Comparison of ENCODE assay signal across 2 cellular contexts in the genomic region with DNA sequence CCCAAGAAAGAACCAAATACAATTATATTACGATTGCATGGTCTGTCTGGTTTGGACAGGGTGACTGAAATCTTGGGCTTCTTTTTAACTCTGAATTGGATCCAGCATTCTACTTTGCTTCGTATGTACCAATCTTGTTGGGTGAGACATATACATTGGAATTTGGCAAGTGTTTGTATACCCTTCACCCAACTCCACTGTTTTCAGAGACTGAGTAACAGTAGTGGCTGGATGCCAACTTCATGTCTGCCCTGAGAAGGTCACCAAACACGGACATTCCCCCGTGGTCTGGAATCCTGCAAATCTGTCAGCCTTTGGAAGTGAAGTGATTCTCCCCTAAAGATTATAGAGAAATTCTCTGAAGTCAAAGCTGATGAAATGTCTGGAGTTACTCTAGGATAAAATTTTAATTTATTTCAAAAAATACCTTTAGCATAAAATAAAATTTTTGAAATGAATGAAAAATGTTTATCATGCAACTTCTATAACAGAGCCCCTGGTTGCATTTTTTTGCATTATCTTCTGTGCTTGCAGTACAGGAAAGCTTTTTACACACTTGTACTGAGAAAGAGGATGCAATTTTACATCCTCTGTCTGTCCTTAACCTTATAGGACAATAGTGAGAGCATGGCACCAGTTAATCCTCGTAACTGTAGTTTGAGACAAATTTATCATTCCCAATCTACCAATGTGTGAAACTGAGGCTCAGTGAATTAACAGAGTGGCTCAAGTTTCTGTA.
TF ChIP-seq lines count a peak whose summit lies in the region.

No MANE protein-coding gene starts in this region.

TF ChIP-seq in HEK293, 187 proteins besides CTCF, POLR2A, EP300 and RAD21 (continued from another document):
- TF ChIP-seq, protein P1, sequence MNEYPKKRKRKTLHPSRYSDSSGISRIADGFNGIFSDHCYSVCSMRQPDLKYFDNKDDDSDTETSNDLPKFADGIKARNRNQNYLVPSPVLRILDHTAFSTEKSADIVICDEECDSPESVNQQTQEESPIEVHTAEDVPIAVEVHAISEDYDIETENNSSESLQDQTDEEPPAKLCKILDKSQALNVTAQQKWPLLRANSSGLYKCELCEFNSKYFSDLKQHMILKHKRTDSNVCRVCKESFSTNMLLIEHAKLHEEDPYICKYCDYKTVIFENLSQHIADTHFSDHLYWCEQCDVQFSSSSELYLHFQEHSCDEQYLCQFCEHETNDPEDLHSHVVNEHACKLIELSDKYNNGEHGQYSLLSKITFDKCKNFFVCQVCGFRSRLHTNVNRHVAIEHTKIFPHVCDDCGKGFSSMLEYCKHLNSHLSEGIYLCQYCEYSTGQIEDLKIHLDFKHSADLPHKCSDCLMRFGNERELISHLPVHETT (tag by site-specific recombination; IDR thresholded peaks at IDR 0.05), result no peak
- peak; percentile 59; the same call in 1 of the 2 replicates for TF ChIP-seq ZNF558 (tag by site-specific recombination; IDR thresholded peaks at IDR 0.05)
- TF ChIP-seq, protein P2, sequence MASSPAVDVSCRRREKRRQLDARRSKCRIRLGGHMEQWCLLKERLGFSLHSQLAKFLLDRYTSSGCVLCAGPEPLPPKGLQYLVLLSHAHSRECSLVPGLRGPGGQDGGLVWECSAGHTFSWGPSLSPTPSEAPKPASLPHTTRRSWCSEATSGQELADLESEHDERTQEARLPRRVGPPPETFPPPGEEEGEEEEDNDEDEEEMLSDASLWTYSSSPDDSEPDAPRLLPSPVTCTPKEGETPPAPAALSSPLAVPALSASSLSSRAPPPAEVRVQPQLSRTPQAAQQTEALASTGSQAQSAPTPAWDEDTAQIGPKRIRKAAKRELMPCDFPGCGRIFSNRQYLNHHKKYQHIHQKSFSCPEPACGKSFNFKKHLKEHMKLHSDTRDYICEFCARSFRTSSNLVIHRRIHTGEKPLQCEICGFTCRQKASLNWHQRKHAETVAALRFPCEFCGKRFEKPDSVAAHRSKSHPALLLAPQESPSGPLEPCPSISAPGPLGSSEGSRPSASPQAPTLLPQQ (tag by site-specific recombination; IDR thresholded peaks at IDR 0.05), result 0 out of 2 replicates have a peak, but pooled peaks have one; percentile 43

TF ChIP-seq in SK-N-SH, 30 proteins besides CTCF, POLR2A, EP300 and RAD21 (continued from another document):
- TF ChIP-seq, protein P3, sequence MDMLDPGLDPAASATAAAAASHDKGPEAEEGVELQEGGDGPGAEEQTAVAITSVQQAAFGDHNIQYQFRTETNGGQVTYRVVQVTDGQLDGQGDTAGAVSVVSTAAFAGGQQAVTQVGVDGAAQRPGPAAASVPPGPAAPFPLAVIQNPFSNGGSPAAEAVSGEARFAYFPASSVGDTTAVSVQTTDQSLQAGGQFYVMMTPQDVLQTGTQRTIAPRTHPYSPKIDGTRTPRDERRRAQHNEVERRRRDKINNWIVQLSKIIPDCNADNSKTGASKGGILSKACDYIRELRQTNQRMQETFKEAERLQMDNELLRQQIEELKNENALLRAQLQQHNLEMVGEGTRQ (IDR thresholded peaks at IDR 0.05; ENCODE audit: borderline replicate concordance, low read depth, low read length), result no peak
- TF ChIP-seq RXRA (IDR thresholded peaks at IDR 0.05; ENCODE audit: borderline replicate concordance, low read depth) (peak; percentile 94; the same call in 1 of the 2 replicates), MEF2A (IDR thresholded peaks at IDR 0.05; ENCODE audit: borderline replicate concordance, low read depth) (peak; percentile 75), POLR2AphosphoS5 (IDR thresholded peaks at IDR 0.05; ENCODE audit: low read depth, low read length) (peak; percentile 72; the same call in 1 of the 2 replicates), JUND (IDR thresholded peaks at IDR 0.05) (peak; percentile 88), YY1 (IDR thresholded peaks at IDR 0.05; ENCODE audit: low read depth) (0 out of 2 replicates have a peak, but pooled peaks have one; percentile 28), SIN3A (IDR thresholded peaks at IDR 0.05; ENCODE audit: borderline replicate concordance, low read depth, low read length) (peak; percentile 83), RCOR1 (IDR thresholded peaks at IDR 0.05; ENCODE audit: low read length) (no peak), NRF1 (IDR thresholded peaks at IDR 0.05; ENCODE audit: low read depth, low read length) (no peak), NFIC (IDR thresholded peaks at IDR 0.05; ENCODE audit: borderline replicate concordance) (peak; percentile 100), TCF12 (IDR thresholded peaks at IDR 0.05) (peak; percentile 98), REST (IDR thresholded peaks at IDR 0.05; ENCODE audit: low read depth, low read length) (peak; percentile 56; the same call in 1 of the 2 replicates), CHD2 (IDR thresholded peaks at IDR 0.05; ENCODE audit: low read length, partially characterized antibody) (no peak)
- TF ChIP-seq, protein P4, sequence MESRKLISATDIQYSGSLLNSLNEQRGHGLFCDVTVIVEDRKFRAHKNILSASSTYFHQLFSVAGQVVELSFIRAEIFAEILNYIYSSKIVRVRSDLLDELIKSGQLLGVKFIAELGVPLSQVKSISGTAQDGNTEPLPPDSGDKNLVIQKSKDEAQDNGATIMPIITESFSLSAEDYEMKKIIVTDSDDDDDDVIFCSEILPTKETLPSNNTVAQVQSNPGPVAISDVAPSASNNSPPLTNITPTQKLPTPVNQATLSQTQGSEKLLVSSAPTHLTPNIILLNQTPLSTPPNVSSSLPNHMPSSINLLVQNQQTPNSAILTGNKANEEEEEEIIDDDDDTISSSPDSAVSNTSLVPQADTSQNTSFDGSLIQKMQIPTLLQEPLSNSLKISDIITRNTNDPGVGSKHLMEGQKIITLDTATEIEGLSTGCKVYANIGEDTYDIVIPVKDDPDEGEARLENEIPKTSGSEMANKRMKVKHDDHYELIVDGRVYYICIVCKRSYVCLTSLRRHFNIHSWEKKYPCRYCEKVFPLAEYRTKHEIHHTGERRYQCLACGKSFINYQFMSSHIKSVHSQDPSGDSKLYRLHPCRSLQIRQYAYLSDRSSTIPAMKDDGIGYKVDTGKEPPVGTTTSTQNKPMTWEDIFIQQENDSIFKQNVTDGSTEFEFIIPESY (IDR thresholded peaks at IDR 0.05; ENCODE audit: borderline replicate concordance, low read depth), result peak; percentile 76; the same call in 1 of the 2 replicates
